ENCODE assay signal across 19 cellular contexts in the genomic region with DNA sequence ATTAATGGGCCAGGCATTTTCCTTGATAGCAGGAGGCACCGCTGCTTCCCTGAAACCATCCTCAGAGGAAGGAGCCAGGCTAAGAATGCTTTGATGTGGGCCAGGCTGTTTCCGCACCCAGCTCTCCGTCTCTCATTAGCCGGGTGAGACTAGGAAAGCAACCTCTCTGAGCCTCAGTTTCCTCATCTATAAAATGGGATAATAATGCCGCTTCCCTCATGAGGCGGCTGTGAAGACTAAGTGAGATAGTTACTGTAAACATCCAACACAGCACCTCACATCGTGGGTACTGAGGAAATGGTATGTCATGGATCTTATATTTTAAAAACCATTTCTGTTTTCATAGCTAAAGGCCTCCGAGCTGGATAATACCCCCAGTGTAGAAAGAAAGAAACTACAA. TPM values are rescaled to one million over a fixed set of nuclear protein-coding genes. Genes with fewer than 3 reads are reported as not detected.
DNase-seq lines count a peak whose midpoint lies in the region; ATAC-seq, FAIRE-seq and TF ChIP-seq lines count a peak whose summit lies in the region.
"Had no signal": no experiment of that assay in that cellular context is flagged by ENCODE, and none has a peak within 500 bp of the region (broad histone marks: within the 10 kb centered on the region; RNA-seq: fewer than 3 reads in every experiment).

No MANE protein-coding gene starts in this region.

- no peak overlapping the region for H3K4me2 ChIP-seq in HepG2 (ENCODE audit: low read depth, low read length)
- H3K4me2 ChIP-seq in GM12878 (ENCODE audit: control insufficient read depth, insufficient read depth) = no peak overlapping the region
- H3K4me2 ChIP-seq in mesenchymal stem cell (ENCODE audit: low read length, poor library complexity, severe bottlenecking) = no peak overlapping the region
- H3K4me2 ChIP-seq: A549 had no signal

- no peak for TF ChIP-seq CTCF in HepG2 (CRISPR knock-in tag; IDR thresholded peaks at IDR 0.05)
- no peak for TF ChIP-seq CTCF in right lobe of liver (IDR thresholded peaks at IDR 0.05)
- 0 out of 6 replicates have a peak, but pooled peaks of 1 of the 3 experiments have one; percentile 5 for TF ChIP-seq CTCF in GM12878 (IDR thresholded peaks at IDR 0.05 in 2 of 3, conservative IDR thresholded peaks at IDR 0.05 in 1 of 3; ENCODE audit: control insufficient read depth in 2 of 3, extremely low read depth in 1 of 3, insufficient read depth in 1 of 3, low read depth in 3 of 3, low read length in 3 of 3)
- TF ChIP-seq CTCF in upper lobe of left lung (IDR thresholded peaks at IDR 0.05) = no peak

- H3K79me2 ChIP-seq in HepG2 (ENCODE audit: insufficient read depth, low read length) (peaks cover 44% of the 10 kb centered on the region), GM12878 (ENCODE audit: control insufficient read depth, insufficient read depth, low read length) (peaks cover 35% of the 10 kb centered on the region)

- peaks cover 25% of the 10 kb centered on the region for H3K79me1 ChIP-seq in mesenchymal stem cell (replicated peaks; ENCODE audit: low read length, poor library complexity, severe bottlenecking)

- no peak overlapping the region for H2BK15ac ChIP-seq in mesenchymal stem cell (ENCODE audit: low read depth, poor library complexity, severe bottlenecking)

- H3K27me3 ChIP-seq in HepG2 (ENCODE audit: control insufficient read depth in 1 of 2, insufficient read depth in 2 of 2, low read length in 2 of 2) (no peaks in the 10 kb centered on the region), right lobe of liver (no peaks in the 10 kb centered on the region), GM12878 (replicated peaks in 1 of 2; ENCODE audit: control insufficient read depth in 2 of 2, insufficient read depth in 2 of 2, low read length in 1 of 2) (no peaks in the 10 kb centered on the region), mesenchymal stem cell (ENCODE audit: control insufficient read depth in 1 of 2, insufficient read depth in 1 of 2, low read length in 2 of 2) (no peaks in the 10 kb centered on the region), upper lobe of left lung (no peaks in the 10 kb centered on the region), right cardiac atrium (ENCODE audit: control insufficient read depth, insufficient read depth) (no peaks in the 10 kb centered on the region)
- H3K27me3 ChIP-seq: BLaER1 treated with 17β-estradiol and CSF1 and Interleukin-3, amounts not matched to agents 10 nM and 100 nM had no signal

- H3K9me3 ChIP-seq in HepG2 (ENCODE audit: low read length) (no peaks in the 10 kb centered on the region), right lobe of liver (no peaks in the 10 kb centered on the region), GM12878 (replicated peaks; ENCODE audit: control insufficient read depth, insufficient read depth, low read length) (no peaks in the 10 kb centered on the region), mesenchymal stem cell (ENCODE audit: control insufficient read depth, low read length) (no peaks in the 10 kb centered on the region), upper lobe of left lung (no peaks in the 10 kb centered on the region), right cardiac atrium (ENCODE audit: control insufficient read depth, low read length) (no peaks in the 10 kb centered on the region)
- H3K9me3 ChIP-seq: A549; BLaER1 treated with 17β-estradiol and CSF1 and Interleukin-3, amounts not matched to agents 10 nM and 100 nM; HAP-1 had no signal

- H2AFZ ChIP-seq in HepG2 (ENCODE audit: low read length) (no peak overlapping the region), GM12878 (ENCODE audit: control insufficient read depth, low read depth, low read length) (no peak overlapping the region), mesenchymal stem cell (ENCODE audit: low read depth, low read length) (no peak overlapping the region)
- H2AFZ ChIP-seq: GM23248 had no signal

- no peak overlapping the region for H3K14ac ChIP-seq in mesenchymal stem cell (ENCODE audit: low read length in 2 of 2)

- TF ChIP-seq RAD21 in HepG2 (CRISPR knock-in tag; IDR thresholded peaks at IDR 0.05) = no peak
- no peak for TF ChIP-seq RAD21 in GM12878 (IDR thresholded peaks at IDR 0.05; ENCODE audit: insufficient read depth, low read depth, low read length)

- no peak overlapping the region for H3K18ac ChIP-seq in mesenchymal stem cell (ENCODE audit: low read depth in 1 of 2, low read length in 2 of 2)

- peaks cover 54% of the 10 kb centered on the region for H4K20me1 ChIP-seq in HepG2 (ENCODE audit: insufficient read depth, low read length)
- H4K20me1 ChIP-seq in GM12878 (ENCODE audit: control insufficient read depth, insufficient read depth) = peaks cover 30% of the 10 kb centered on the region

- in situ Hi-C loops in HepG2 (cut with HindIII; ENCODE audit: extremely low pct_ligation_motif_present, low pct_unique_long_range_greater_than_20kb) = no loop called here
- in situ Hi-C loops in GM12878 (cut with MboI) = no loop called here

- H3K4ac ChIP-seq in mesenchymal stem cell (ENCODE audit: low read depth in 1 of 2, low read length in 2 of 2) = no peak overlapping the region

- CTCF ChIA-PET in HepG2 (lab: Yijun Ruan, JAX; ENCODE audit: low intra/inter-chr PET ratio, low total read pairs) (no interaction called here), GM12878 (lab: Yijun Ruan, JAX) (interaction anchor here (1.2 to 1.4 kb wide), 5 partner anchors 9 to 177 kb away, joined by 4 to 5 read pairs (median 4); no protein-coding TSS in a partner anchor)

- BruUV-seq in HepG2 (replicated peaks; lab: Mats Ljungman, UMichigan) (TSS peak; percentile 13), GM12878 (replicated peaks; lab: Mats Ljungman, UMichigan) (no TSS peak)

- no peak overlapping the region for H3K23ac ChIP-seq in mesenchymal stem cell (ENCODE audit: low read length in 2 of 2)

- RAD21 ChIA-PET in GM12878 (lab: Charles Lee; ENCODE audit: unreplicated experiment) = interaction anchor here (0.8 to 1.0 kb wide), 2 partner anchors 14 to 178 kb away, joined by 3 to 4 read pairs; no protein-coding TSS in a partner anchor

- H2AK5ac ChIP-seq in mesenchymal stem cell (ENCODE audit: low read length, severe bottlenecking) = peak overlapping the region; percentile 5

- H3K36me3 ChIP-seq in HepG2 (replicated peaks in 1 of 2; ENCODE audit: control insufficient read depth in 1 of 2, insufficient read depth in 2 of 2, low read length in 2 of 2) (peaks cover 35 to 54% of the 10 kb centered on the region in 2 experiments), right lobe of liver (peaks cover 0 to 29% (median 0%) of the 10 kb centered on the region in 4 donors), GM12878 (ENCODE audit: control insufficient read depth in 2 of 2, insufficient read depth in 2 of 2, low read length in 1 of 2) (peaks cover 41 to 45% of the 10 kb centered on the region in 2 experiments), mesenchymal stem cell (ENCODE audit: control insufficient read depth in 1 of 2, insufficient read depth in 2 of 2, low read depth in 1 of 2, low read length in 2 of 2) (peaks cover 58 to 70% of the 10 kb centered on the region in 2 experiments), upper lobe of left lung (peaks cover 0 to 46% (median 22%) of the 10 kb centered on the region in 4 donors)

- H2BK120ac ChIP-seq in mesenchymal stem cell (ENCODE audit: low read depth, low read length) = no peak overlapping the region

- DNase-seq in HepG2 (ENCODE audit: low spot score) (no peak), right lobe of liver (no peak), GM12878 (ENCODE audit: low read depth, low spot score) (no peak), mesenchymal stem cell (no peak), GM12892 (ENCODE audit: insufficient read length) (no peak), upper lobe of left lung (no peak), right cardiac atrium (no peak)
- DNase-seq: CD8-positive, alpha-beta T cell; DMS 273 treated with DMSO at 0.1 percent for 48 hours; DMS53; DND-41; EL; GM23248 had no signal

- H3K27ac ChIP-seq in HepG2 (ENCODE audit: extremely low read length, insufficient read depth, low read length) (no peak overlapping the region), right lobe of liver (no peak overlapping the region), GM12878 (ENCODE audit: control insufficient read depth, insufficient read depth) (no peak overlapping the region), mesenchymal stem cell (ENCODE audit: low read length, poor library complexity, severe bottlenecking) (no peak overlapping the region), upper lobe of left lung (no peak overlapping the region), right cardiac atrium (ENCODE audit: low read length) (no peak overlapping the region)
- H3K27ac ChIP-seq: 22Rv1; BLaER1 treated with 17β-estradiol and CSF1 and Interleukin-3, amounts not matched to agents 10 nM and 100 nM; GM23248 had no signal

- no peak overlapping the region for H2BK5ac ChIP-seq in mesenchymal stem cell (ENCODE audit: low read depth, low read length, poor library complexity, severe bottlenecking)

- intact Hi-C loops in HepG2 (cut with micrococcal nuclease; ENCODE audit: unreplicated experiment) = no loop called here
- intact Hi-C loops in right lobe of liver (cut with DNase I) = no loop called here
- intact Hi-C loops in GM12878 (cut with micrococcal nuclease; ENCODE audit: unreplicated experiment) = no loop called here
- intact Hi-C loops in right cardiac atrium (cut with DNase I) = no loop called here

- TF ChIP-seq EP300 in HepG2 (IDR thresholded peaks at IDR 0.05; ENCODE audit: low read depth in 2 of 2, low read length in 2 of 2) = no peak
- TF ChIP-seq EP300 in HepG2 (CRISPR knock-in tag; IDR thresholded peaks at IDR 0.05; ENCODE audit: borderline replicate concordance) = no peak
- no peak for TF ChIP-seq EP300 in GM12878 (IDR thresholded peaks at IDR 0.05; ENCODE audit: borderline replicate concordance in 1 of 2, control insufficient read depth in 1 of 2, low read depth in 2 of 2, low read length in 2 of 2)
- no peak for TF ChIP-seq EP300 in upper lobe of left lung (IDR thresholded peaks at IDR 0.05)

- H2BK12ac ChIP-seq in mesenchymal stem cell (ENCODE audit: low read length in 2 of 2) = no peak overlapping the region

- no peak for FAIRE-seq in HepG2 (lab: Jason Lieb, UNC)
- peak; percentile 18 for FAIRE-seq in GM12878 (lab: Jason Lieb, UNC)
- FAIRE-seq in GM12892 (lab: Jason Lieb, UNC) = no peak
- FAIRE-seq: A549, GM12891, GM18507 had no signal

- TF ChIP-seq POLR2A in HepG2 (IDR thresholded peaks at IDR 0.05; ENCODE audit: insufficient read depth in 1 of 2, low read depth in 2 of 2, low read length in 2 of 2) (no peak), right lobe of liver (IDR thresholded peaks at IDR 0.05) (no peak), GM12878 (IDR thresholded peaks at IDR 0.05; ENCODE audit: low read depth, low read length) (no peak), GM12892 (IDR thresholded peaks at IDR 0.05; ENCODE audit: low read depth, low read length) (no peak), upper lobe of left lung (IDR thresholded peaks at IDR 0.05) (no peak)

- H3K9ac ChIP-seq in HepG2 (ENCODE audit: insufficient read depth, low read depth, low read length) = no peak overlapping the region
- no peak overlapping the region for H3K9ac ChIP-seq in GM12878 (ENCODE audit: control insufficient read depth, insufficient read depth, low read length)
- H3K9ac ChIP-seq in mesenchymal stem cell (ENCODE audit: low read length) = no peak overlapping the region
- H3K9ac ChIP-seq: BLaER1 treated with 17β-estradiol and CSF1 and Interleukin-3, amounts not matched to agents 10 nM and 100 nM; GM23248 had no signal

- H4K8ac ChIP-seq in mesenchymal stem cell (ENCODE audit: low read length) = no peak overlapping the region

- WGBS in HepG2 (ENCODE audit: low lambda C conversion rate) = 93% methylated on average over 7 of the region's 8 CpGs
- WGBS in right lobe of liver (ENCODE audit: insufficient coverage, low coverage, low lambda C conversion rate, missing lambda C conversion rate) = 85% methylated on average over 6 of the region's 8 CpGs
- WGBS in GM12878 (ENCODE audit: insufficient coverage, insufficient replicate concordance, low lambda C conversion rate, missing lambda C conversion rate) = 84% methylated on average over 8 of the region's 8 CpGs
- WGBS in mesenchymal stem cell = 99% methylated on average over 3 of the region's 8 CpGs
- 90 to 92% methylated on average over 8 of the region's 8 CpGs for WGBS in upper lobe of left lung, 2 donors
- 93% methylated on average over 8 of the region's 8 CpGs for WGBS in right cardiac atrium

- POLR2A ChIA-PET in HepG2 (lab: Yijun Ruan, JAX) (no interaction called here), GM12878 (lab: Charles Lee) (interaction anchor here (0.5 to 1.2 kb wide), 2 partner anchors 11 to 126 kb away, joined by 3 to 4 read pairs; no protein-coding TSS in a partner anchor)

- peaks cover 9% of the 10 kb centered on the region for H3K4me1 ChIP-seq in HepG2 (ENCODE audit: insufficient read depth, low read length)
- no peaks in the 10 kb centered on the region for H3K4me1 ChIP-seq in right lobe of liver
- peaks cover 4% of the 10 kb centered on the region for H3K4me1 ChIP-seq in GM12878 (ENCODE audit: control insufficient read depth, insufficient read depth, low read length)
- H3K4me1 ChIP-seq in mesenchymal stem cell (ENCODE audit: control insufficient read depth, insufficient read depth, low read depth, low read length) = peaks cover 50% of the 10 kb centered on the region
- peaks cover 4 to 21% (median 8%) of the 10 kb centered on the region in 4 donors for H3K4me1 ChIP-seq in upper lobe of left lung
- no peaks in the 10 kb centered on the region for H3K4me1 ChIP-seq in right cardiac atrium (ENCODE audit: control insufficient read depth, insufficient read depth, low read length)
- H3K4me1 ChIP-seq: HAP-1 had no signal

- H4K91ac ChIP-seq in mesenchymal stem cell (ENCODE audit: low read length) = no peak overlapping the region

- no peak overlapping the region for H3K4me3 ChIP-seq in HepG2 (replicated peaks in 1 of 3; ENCODE audit: insufficient read depth in 1 of 3, low read depth in 2 of 3, low read length in 3 of 3)
- H3K4me3 ChIP-seq in right lobe of liver = no peak overlapping the region
- H3K4me3 ChIP-seq in GM12878 = no peak overlapping the region
- H3K4me3 ChIP-seq in mesenchymal stem cell (ENCODE audit: insufficient read depth in 1 of 2, low read depth in 1 of 2, low read length in 2 of 2) = no peak overlapping the region
- H3K4me3 ChIP-seq in upper lobe of left lung = no peak overlapping the region
- no peak overlapping the region for H3K4me3 ChIP-seq in right cardiac atrium (ENCODE audit: low read length)
- H3K4me3 ChIP-seq: A549; BLaER1 treated with 17β-estradiol and CSF1 and Interleukin-3, amounts not matched to agents 10 nM and 100 nM; GM23248; HAP-1 had no signal

- ATAC-seq in HepG2 (no peak), right lobe of liver (no peak), GM12878 (no peak), upper lobe of left lung (ENCODE audit: low FRiP score in 2 of 2) (no peak), right cardiac atrium (no peak)
- ATAC-seq: A549; CD8-positive, alpha-beta T cell had no signal

- SMC1A ChIA-PET in GM12878 (lab: Charles Lee; ENCODE audit: uncharacterized antibody, unreplicated experiment) = interaction anchor here (0.9 to 2.3 kb wide), 3 partner anchors 18 to 181 kb away, joined by 3 to 8 read pairs (median 4); no protein-coding TSS in a partner anchor

RNA-seq across cellular contexts. Expression of a gene that starts 46.5 kb away (rescaled TPM):
- total RNA-seq in HepG2 (2016; rRNA removed; fragmentation: Illumina TruSeq; extraction: Trizol) = 30.4 and 44.7 TPM in 2 replicates
- total RNA-seq in HepG2 (2016; cell fraction: cytosol; rRNA removed; fragmentation: Illumina TruSeq; extraction: Trizol; ENCODE audit: low read depth) = 24.6 and 26.3 TPM in 2 replicates
- total RNA-seq in HepG2 (2016; cell fraction: insoluble cytoplasmic fraction; rRNA removed; fragmentation: Illumina TruSeq; extraction: Trizol) = 33.2 and 37.5 TPM in 2 replicates
- total RNA-seq in HepG2 (2016; cell fraction: membrane; rRNA removed; fragmentation: Illumina TruSeq; extraction: Trizol) = 49.4 and 52.7 TPM in 2 replicates
- total RNA-seq in HepG2 (2016; cell fraction: nucleus; rRNA removed; fragmentation: Illumina TruSeq; extraction: Trizol) = 18.1 and 19.8 TPM in 2 replicates
- polyA plus RNA-seq in HepG2 (2011; rRNA removed) = 119 and 127 TPM in 2 replicates
- 131 and 138 TPM in 2 replicates for polyA plus RNA-seq in HepG2 (2011; cell fraction: cytosol; rRNA removed)
- polyA plus RNA-seq in HepG2 (2011; cell fraction: nucleus; rRNA removed) = 94.1 and 101 TPM in 2 replicates
- polyA plus RNA-seq in HepG2 (2012) = 75.9 and 86.0 TPM in 2 replicates
- 55.6 and 62.7 TPM in 2 replicates for polyA plus RNA-seq in HepG2 (2016; cell fraction: cytosol; fragmentation: Illumina TruSeq; extraction: Trizol; ENCODE audit: low read depth)
- polyA plus RNA-seq in HepG2 (2016; cell fraction: insoluble cytoplasmic fraction; fragmentation: Illumina TruSeq; extraction: Trizol; ENCODE audit: low read depth) = 71.0 and 74.4 TPM in 2 replicates
- 68.1 and 79.5 TPM in 2 replicates for polyA plus RNA-seq in HepG2 (2016; cell fraction: membrane; fragmentation: Illumina TruSeq; extraction: Trizol; ENCODE audit: low read depth)
- polyA plus RNA-seq in HepG2 (2016; cell fraction: nucleus; fragmentation: Illumina TruSeq; extraction: Trizol; ENCODE audit: insufficient read depth, low read depth) = 41.9 and 42.8 TPM in 2 replicates
- polyA minus RNA-seq in HepG2 (2011; rRNA and poly(A)+ RNA removed; ENCODE audit: low replicate concordance) = 13.4 and 281 TPM in 2 replicates
- polyA minus RNA-seq in HepG2 (2011; cell fraction: cytosol; rRNA and poly(A)+ RNA removed) = 74.6 and 87.4 TPM in 2 replicates
- 49.3 and 50.8 TPM in 2 replicates for polyA minus RNA-seq in HepG2 (2011; cell fraction: nucleus; rRNA and poly(A)+ RNA removed)
- total RNA-seq in right lobe of liver = 100 to 1,000 TPM in 1 of 6 experiments, 10 to 100 TPM in 5; 61.6 to 128 (median 67.5) TPM
- 174 and 184 TPM in 2 replicates for total RNA-seq in GM12878 (2013; cell fraction: nucleolus; rRNA removed)
- total RNA-seq in GM12878 (2014; rRNA removed) = 50.0 and 58.0 TPM in 2 replicates
- 51.8 and 53.8 TPM in 2 replicates for total RNA-seq in GM12878 (2014; rRNA removed; fragmentation: Illumina TruSeq; extraction: Trizol)
- total RNA-seq in GM12878 (2021) = 136 and 142 TPM in 2 replicates
- polyA plus RNA-seq in GM12878 (2011; ENCODE audit: low read depth) = 62.2 TPM
- polyA plus RNA-seq in GM12878 (2011; rRNA removed) = 131 and 161 TPM in 2 replicates
- 171 and 176 TPM in 2 replicates for polyA plus RNA-seq in GM12878 (2011; cell fraction: cytosol; rRNA removed)
- 186 and 192 TPM in 2 replicates for polyA plus RNA-seq in GM12878 (2011; cell fraction: nucleus; rRNA removed)
- polyA plus RNA-seq in GM12878 (2012) = 79.3 and 129 TPM in 2 replicates
- 68.6 and 87.1 TPM in 2 replicates for polyA plus RNA-seq in GM12878 (2014; fragmentation: Illumina TruSeq; extraction: Trizol)
- 10 to 100 TPM; 31.3 to 33.2 TPM for polyA plus RNA-seq in GM12878 (2014; fragmentation: Nextera tagmentation; extraction: Ambion mirVana)
- polyA plus RNA-seq in GM12878 (2014; rRNA removed) = 91.3 and 96.0 TPM in 2 replicates
- polyA plus RNA-seq in GM12878 (2016; fragmentation: Nextera tagmentation; extraction: Ambion mirVana) = 100 to 1,000 TPM in 1 of 2 experiments, 10 to 100 TPM in 1; 97.0 to 104 TPM
- polyA minus RNA-seq in GM12878 (2011; rRNA and poly(A)+ RNA removed) = 210 and 248 TPM in 2 replicates
- 53.5 and 58.5 TPM in 2 replicates for polyA minus RNA-seq in GM12878 (2011; cell fraction: cytosol; rRNA and poly(A)+ RNA removed)
- polyA minus RNA-seq in GM12878 (2011; cell fraction: nucleus; rRNA and poly(A)+ RNA removed) = 60.7 and 78.1 TPM in 2 replicates
- polyA plus RNA-seq in mesenchymal stem cell (2013, experiment 1 of 2) = 99.8 TPM
- 97.5 TPM for polyA plus RNA-seq in mesenchymal stem cell (2013, experiment 2 of 2)
- polyA plus RNA-seq in GM12892 (2012; ENCODE audit: missing spikeins) = 142 TPM
- total RNA-seq in upper lobe of left lung = 100 to 1,000 TPM in 2 of 6 donors, 10 to 100 TPM in 4; 33.8 to 144 (median 59.7) TPM
- total RNA-seq in right cardiac atrium = 10 to 100 TPM; 12.0 to 19.2 (median 15.6) TPM
- polyA plus RNA-seq in right cardiac atrium = 4.7 TPM
